ENCODE assay signal across 19 cellular contexts in the genomic region with DNA sequence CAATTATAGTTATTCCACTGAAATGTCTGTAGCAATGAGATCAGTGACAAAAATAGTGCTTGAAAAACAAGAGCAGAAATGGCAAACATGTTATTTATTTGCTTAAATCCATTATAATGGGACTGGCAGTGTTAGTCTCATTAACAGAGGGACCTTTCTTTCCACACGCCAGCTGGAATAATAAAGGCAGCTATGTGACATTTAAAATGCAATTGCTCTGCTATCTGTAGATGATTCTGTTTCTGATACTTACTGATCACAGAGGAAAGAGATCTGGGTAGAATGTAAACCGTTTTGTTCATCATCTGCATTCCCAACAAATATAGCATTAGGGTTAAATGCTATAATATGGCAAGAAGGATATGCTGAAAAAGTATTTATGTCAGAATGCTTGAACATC.
DNase-seq lines count a peak whose midpoint lies in the region; ATAC-seq and TF ChIP-seq lines count a peak whose summit lies in the region.
"Had no signal": no experiment of that assay in that cellular context is flagged by ENCODE, and none has a peak within 500 bp of the region (broad histone marks: within the 10 kb centered on the region; RNA-seq: fewer than 3 reads in every experiment).

No MANE protein-coding gene starts in this region.

- no peak overlapping the region for H3K18ac ChIP-seq in mesendoderm (ENCODE audit: low read length)

- no peak overlapping the region for H3K23ac ChIP-seq in mesendoderm (ENCODE audit: low read length)

- H3K27me3 ChIP-seq in SJCRH30 (no peaks in the 10 kb centered on the region), neural cell (ENCODE audit: insufficient read depth, low read depth, low read length) (no peaks in the 10 kb centered on the region), thyroid gland (no peaks in the 10 kb centered on the region), mesendoderm (ENCODE audit: insufficient read depth, low read length, poor library complexity) (no peaks in the 10 kb centered on the region)
- H3K27me3 ChIP-seq: BLaER1 treated with 17β-estradiol and CSF1 and Interleukin-3, amounts not matched to agents 10 nM and 100 nM; left lung; stomach; uterus had no signal

- H3K79me1 ChIP-seq in mesendoderm (ENCODE audit: low read length) = no peaks in the 10 kb centered on the region

- H3K27ac ChIP-seq in SJCRH30 (peak overlapping the region; percentile 8; the same call in 1 of the 2 replicates), neural cell (ENCODE audit: low read length) (no peak overlapping the region), thyroid gland (no peak overlapping the region), mesendoderm (ENCODE audit: low read depth, low read length) (no peak overlapping the region)
- H3K27ac ChIP-seq: BLaER1 treated with 17β-estradiol and CSF1 and Interleukin-3, amounts not matched to agents 10 nM and 100 nM; left lung; stomach; uterus had no signal

- no peak overlapping the region for H2BK15ac ChIP-seq in mesendoderm (replicated peaks; ENCODE audit: low read depth)

- TF ChIP-seq POLR2A in thyroid gland (IDR thresholded peaks at IDR 0.05) = no peak

- H3K4me2 ChIP-seq in neural cell (ENCODE audit: low read length) (peak overlapping the region; percentile 27), mesendoderm (ENCODE audit: low read length) (no peak overlapping the region)
- H3K4me2 ChIP-seq: BLaER1 treated with 17β-estradiol and CSF1 and Interleukin-3, amounts not matched to agents 10 nM and 100 nM had no signal

- no peak overlapping the region for H3K56ac ChIP-seq in mesendoderm (ENCODE audit: low read length)

- H2AK5ac ChIP-seq in mesendoderm (ENCODE audit: low read length) = no peak overlapping the region

- no peak overlapping the region for H2BK5ac ChIP-seq in mesendoderm (ENCODE audit: low read length)

- no peak overlapping the region for H2AFZ ChIP-seq in neural cell (ENCODE audit: low read depth, low read length)

- DNase-seq in COLO829 (ENCODE audit: low spot score) = peak; percentile 4
- DNase-seq in NCI-H1930 (lab: John Stamatoyannopoulos, UW) = peak; percentile 51 to 65
- peak in 1 of 2 experiments; percentile 50 for DNase-seq in SJCRH30
- DNase-seq in thyroid gland = no peak
- DNase-seq in mesendoderm = no peak
- no peak for DNase-seq in NCI-H510A (lab: John Stamatoyannopoulos, UW)
- DNase-seq: activated CD4-positive, alpha-beta T cell treated with anti-CD3 and anti-CD28 coated beads for 36 hours; endodermal cell; GDM1; left lung; NCI-H187 treated with DMSO at 0.1 percent for 48 hours; stimulated activated CD4-positive, alpha-beta T cell treated with anti-CD3 and anti-CD28 coated beads, Interleukin-4, amount 100 ng/mL, for 4 hours; stomach; T-helper 1 cell; uterus had no signal

- H3K4me3 ChIP-seq in SJCRH30 (no peak overlapping the region), neural cell (ENCODE audit: low read length) (no peak overlapping the region), thyroid gland (replicated peaks in 1 of 3) (no peak overlapping the region), mesendoderm (ENCODE audit: low read length) (no peak overlapping the region)
- H3K4me3 ChIP-seq: BLaER1 treated with 17β-estradiol and CSF1 and Interleukin-3, amounts not matched to agents 10 nM and 100 nM; left lung; stomach; uterus had no signal

- H3K9me3 ChIP-seq in SJCRH30 (replicated peaks) (no peaks in the 10 kb centered on the region), neural cell (ENCODE audit: low read length) (no peaks in the 10 kb centered on the region), thyroid gland (no peaks in the 10 kb centered on the region)
- H3K9me3 ChIP-seq: BLaER1 treated with 17β-estradiol and CSF1 and Interleukin-3, amounts not matched to agents 10 nM and 100 nM; left lung; stomach; uterus had no signal

- no peak overlapping the region for H2BK120ac ChIP-seq in mesendoderm (ENCODE audit: low read depth, low read length)

- no peaks in the 10 kb centered on the region for H3K9me2 ChIP-seq in neural cell (ENCODE audit: insufficient read depth, low read length)

- ATAC-seq in GM19452 (IDR thresholded peaks at IDR 0.05; ENCODE audit: unreplicated experiment) = no peak
- ATAC-seq: activated CD4-positive, alpha-beta T cell treated with anti-CD3 and anti-CD28 coated beads for 36 hours; left lung; Right ventricle myocardium inferior had no signal

- no peaks in the 10 kb centered on the region for H3F3A ChIP-seq in neural cell (ENCODE audit: insufficient read depth, low read length, poor library complexity, severe bottlenecking)

- H3K79me2 ChIP-seq in neural cell (replicated peaks; ENCODE audit: insufficient read depth, low read length) = no peaks in the 10 kb centered on the region
- H3K79me2 ChIP-seq in mesendoderm (ENCODE audit: control insufficient read depth, insufficient read depth, low read length) = no peaks in the 10 kb centered on the region

- no peak overlapping the region for H4K5ac ChIP-seq in mesendoderm (ENCODE audit: low read length)

- TF ChIP-seq CTCF in neural cell (IDR thresholded peaks at IDR 0.05; ENCODE audit: poor library complexity, severe bottlenecking) (no peak), thyroid gland (IDR thresholded peaks at IDR 0.05) (no peak)

- no peak overlapping the region for H4K8ac ChIP-seq in mesendoderm (ENCODE audit: low read depth, low read length)

- no peak for TF ChIP-seq EP300 in neural cell (conservative IDR thresholded peaks at IDR 0.05; ENCODE audit: poor library complexity, severe bottlenecking)

- H4K20me1 ChIP-seq in neural cell (ENCODE audit: insufficient read depth) = no peaks in the 10 kb centered on the region
- H4K20me1 ChIP-seq: BLaER1 treated with 17β-estradiol and CSF1 and Interleukin-3, amounts not matched to agents 10 nM and 100 nM had no signal

- no peak overlapping the region for H3K4ac ChIP-seq in mesendoderm (ENCODE audit: low read depth, low read length)

- no peak overlapping the region for H3K9ac ChIP-seq in neural cell (ENCODE audit: low read length)
- no peak overlapping the region for H3K9ac ChIP-seq in mesendoderm (ENCODE audit: low read length)
- H3K9ac ChIP-seq: BLaER1 treated with 17β-estradiol and CSF1 and Interleukin-3, amounts not matched to agents 10 nM and 100 nM had no signal

- 70 to 78% methylated on average over 2 of the region's 2 CpGs for WGBS in thyroid gland, 2 donors
- no CpG with 5 or more reads among the region's 2 CpGs for WGBS in mesendoderm (ENCODE audit: extremely low coverage, insufficient coverage, low lambda C conversion rate)

- intact Hi-C loops in thyroid gland (cut with DNase I) = no loop called here

- H3K36me3 ChIP-seq in SJCRH30 (no peaks in the 10 kb centered on the region), neural cell (ENCODE audit: insufficient read depth, low read length) (no peaks in the 10 kb centered on the region), thyroid gland (no peaks in the 10 kb centered on the region), mesendoderm (ENCODE audit: control insufficient read depth, insufficient read depth, low read length) (no peaks in the 10 kb centered on the region)
- H3K36me3 ChIP-seq: BLaER1 treated with 17β-estradiol and CSF1 and Interleukin-3, amounts not matched to agents 10 nM and 100 nM; left lung; stomach; uterus had no signal

- no peak for TF ChIP-seq RAD21 in neural cell (conservative IDR thresholded peaks at IDR 0.05)

- H3K4me1 ChIP-seq in SJCRH30 (peaks cover 48% of the 10 kb centered on the region), thyroid gland (no peaks in the 10 kb centered on the region), mesendoderm (ENCODE audit: control insufficient read depth, low read depth, low read length) (no peaks in the 10 kb centered on the region)
- H3K4me1 ChIP-seq: BLaER1 treated with 17β-estradiol and CSF1 and Interleukin-3, amounts not matched to agents 10 nM and 100 nM; left lung; stomach; uterus had no signal

TF ChIP-seq in neural cell, 6 proteins besides CTCF, POLR2A, EP300 and RAD21:
- TF ChIP-seq SMC3 (conservative IDR thresholded peaks at IDR 0.05; ENCODE audit: poor library complexity) = no peak
- no peak for TF ChIP-seq TAF1 (IDR thresholded peaks at IDR 0.05; ENCODE audit: low read depth)
- no peak for TF ChIP-seq MXI1 (conservative IDR thresholded peaks at IDR 0.05; ENCODE audit: poor library complexity, severe bottlenecking)
- TF ChIP-seq POLR2AphosphoS5 (IDR thresholded peaks at IDR 0.05) = no peak
- TF ChIP-seq EZH2 (IDR thresholded peaks at IDR 0.05; ENCODE audit: borderline replicate concordance, insufficient read depth, low read length, poor library complexity, severe bottlenecking) = no peak
- TF ChIP-seq, protein P1, sequence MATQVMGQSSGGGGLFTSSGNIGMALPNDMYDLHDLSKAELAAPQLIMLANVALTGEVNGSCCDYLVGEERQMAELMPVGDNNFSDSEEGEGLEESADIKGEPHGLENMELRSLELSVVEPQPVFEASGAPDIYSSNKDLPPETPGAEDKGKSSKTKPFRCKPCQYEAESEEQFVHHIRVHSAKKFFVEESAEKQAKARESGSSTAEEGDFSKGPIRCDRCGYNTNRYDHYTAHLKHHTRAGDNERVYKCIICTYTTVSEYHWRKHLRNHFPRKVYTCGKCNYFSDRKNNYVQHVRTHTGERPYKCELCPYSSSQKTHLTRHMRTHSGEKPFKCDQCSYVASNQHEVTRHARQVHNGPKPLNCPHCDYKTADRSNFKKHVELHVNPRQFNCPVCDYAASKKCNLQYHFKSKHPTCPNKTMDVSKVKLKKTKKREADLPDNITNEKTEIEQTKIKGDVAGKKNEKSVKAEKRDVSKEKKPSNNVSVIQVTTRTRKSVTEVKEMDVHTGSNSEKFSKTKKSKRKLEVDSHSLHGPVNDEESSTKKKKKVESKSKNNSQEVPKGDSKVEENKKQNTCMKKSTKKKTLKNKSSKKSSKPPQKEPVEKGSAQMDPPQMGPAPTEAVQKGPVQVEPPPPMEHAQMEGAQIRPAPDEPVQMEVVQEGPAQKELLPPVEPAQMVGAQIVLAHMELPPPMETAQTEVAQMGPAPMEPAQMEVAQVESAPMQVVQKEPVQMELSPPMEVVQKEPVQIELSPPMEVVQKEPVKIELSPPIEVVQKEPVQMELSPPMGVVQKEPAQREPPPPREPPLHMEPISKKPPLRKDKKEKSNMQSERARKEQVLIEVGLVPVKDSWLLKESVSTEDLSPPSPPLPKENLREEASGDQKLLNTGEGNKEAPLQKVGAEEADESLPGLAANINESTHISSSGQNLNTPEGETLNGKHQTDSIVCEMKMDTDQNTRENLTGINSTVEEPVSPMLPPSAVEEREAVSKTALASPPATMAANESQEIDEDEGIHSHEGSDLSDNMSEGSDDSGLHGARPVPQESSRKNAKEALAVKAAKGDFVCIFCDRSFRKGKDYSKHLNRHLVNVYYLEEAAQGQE (IDR thresholded peaks at IDR 0.05; ENCODE audit: borderline replicate concordance) = no peak

Comparison
In these comparisons a context has a peak if more than half of its experiments do, and no peak if none do; other contexts are left out.
1. DNase-seq: peak in COLO829 (single experiment) and NCI-H1930 (2 of 2); none in thyroid gland (0 of 2), mesendoderm (single experiment) and NCI-H510A (single experiment).